38 cellular contexts compared by ENCODE assay signal in genomic region chr7:155540553-155540952, GRCh38. TPM values are rescaled to one million over a fixed set of nuclear protein-coding genes. Genes with fewer than 3 reads are reported as not detected.
"Had no signal": no experiment of that assay in that cellular context is flagged by ENCODE, and none has a peak within 500 bp of the region (broad histone marks: within the 10 kb centered on the region; RNA-seq: fewer than 3 reads in every experiment).

No MANE protein-coding gene starts in this region.

- DNase-seq: Karpas-422, Kasumi-1, MG63, MM.1S, MV-4-11, NCI-H1048, NCI-H1092, NCI-H1092 treated with DMSO at 0.1 percent for 48 hours, NCI-H1105, NCI-H1105 treated with DMSO at 0.1 percent for 48 hours, NCI-H1417, NCI-H1417 treated with DMSO at 0.1 percent for 48 hours, NCI-H1436, NCI-H1436 treated with DMSO at 0.1 percent for 48 hours, NCI-H146, NCI-H1694, NCI-H1694 treated with DMSO at 0.1 percent for 48 hours, NCI-H187, NCI-H187 treated with DMSO at 0.1 percent for 48 hours, NCI-H1930, NCI-H2029, NCI-H2029 treated with DMSO at 0.1 percent for 48 hours, NCI-H2081, NCI-H2081 treated with DMSO at 0.1 percent for 48 hours, NCI-H2107, NCI-H2171, NCI-H2171 treated with DMSO at 0.1 percent for 48 hours, NCI-H2227 treated with DMSO at 0.1 percent for 48 hours, NCI-H226, NCI-H345, NCI-H446, NCI-H446 treated with DMSO at 0.1 percent for 48 hours, NCI-H510A, NCI-H510A treated with DMSO at 0.1 percent for 48 hours had no signal

- H3K27me3 ChIP-seq: MG63 had no signal

- H3K4me3 ChIP-seq: MG63 had no signal

- H3K9me3 ChIP-seq: MG63 had no signal

- H3K36me3 ChIP-seq: MG63 had no signal

RNA-seq across cellular contexts. Expression of gene CNPY1, which starts 5.8 kb away (rescaled TPM):
- total RNA-seq: LHCN-M2, M059J, MCF 10A, NCI-H460 had no signal
